Comparison of ENCODE assay signal across 8 cellular contexts in the genomic region with DNA sequence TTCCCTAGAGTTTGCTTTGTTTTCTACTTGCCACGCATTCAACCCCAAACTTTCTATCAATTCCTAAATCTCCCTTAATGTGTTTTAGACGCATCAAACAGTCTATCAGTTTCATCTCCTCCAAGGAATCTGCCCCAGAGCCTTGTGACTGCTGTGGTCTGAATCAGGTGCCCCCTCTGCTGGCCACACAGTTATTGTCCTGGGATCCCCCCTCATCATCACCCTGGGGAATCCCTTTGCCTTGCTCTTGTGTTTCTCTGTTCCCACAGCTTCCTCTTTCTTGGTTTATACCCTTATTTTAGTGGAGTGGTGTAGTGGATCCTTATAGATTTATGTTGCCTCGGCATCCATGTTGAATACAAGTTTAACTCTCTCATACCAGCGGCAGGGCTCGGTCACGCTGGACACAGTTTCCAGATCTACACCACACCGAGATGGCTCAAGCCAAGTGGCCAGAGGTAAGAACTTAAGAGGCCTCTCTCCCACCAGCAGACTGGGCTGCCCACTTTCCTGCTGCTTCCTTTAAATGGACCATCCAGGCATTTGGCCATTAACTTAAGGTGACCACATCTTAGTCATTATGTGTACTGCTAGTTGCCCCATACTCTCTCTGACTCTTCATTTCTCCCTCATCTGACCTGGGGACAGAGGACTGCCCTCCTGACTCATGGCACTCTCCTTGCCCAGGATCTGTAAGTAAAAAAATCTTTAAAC. TPM values are rescaled to one million over a fixed set of nuclear protein-coding genes. Genes with fewer than 3 reads are reported as not detected.
DNase-seq lines count a peak whose midpoint lies in the region; ATAC-seq and TF ChIP-seq lines count a peak whose summit lies in the region.

No MANE protein-coding gene starts in this region.

- intact Hi-C loops in dorsolateral prefrontal cortex (cut with DNase I), result loop anchor here in 1 of 2 donors (5.0 kb wide), 1 partner anchor 81 kb away; no protein-coding TSS in a partner anchor

- TF ChIP-seq CTCF in GM12873 (IDR thresholded peaks at IDR 0.05; ENCODE audit: insufficient read depth, low read depth, low read length, missing control alignments), result peak; percentile 82
- peak; percentile 16 to 70 (median 53) for TF ChIP-seq CTCF in dorsolateral prefrontal cortex (IDR thresholded peaks at IDR 0.05 in 54 of 56, conservative IDR thresholded peaks at IDR 0.05 in 2 of 56; ENCODE audit: low read depth in 1 of 56, partially characterized antibody in 56 of 56)

- H3K27ac ChIP-seq in dorsolateral prefrontal cortex, result no peak overlapping the region

- H3K27me3 ChIP-seq in dorsolateral prefrontal cortex, result no peaks in the 10 kb centered on the region

- H3K4me3 ChIP-seq in dorsolateral prefrontal cortex, result no peak overlapping the region

- ATAC-seq in stimulated activated naive CD8-positive, alpha-beta T cell treated with anti-CD3 and anti-CD28 coated beads, Interleukin-15, Interleukin-2, amounts not matched to agents 100 U/mL and 50 U/mL, for 24 hours, result peak; percentile 87
- ATAC-seq in GM21515 (IDR thresholded peaks at IDR 0.05; ENCODE audit: unreplicated experiment), result no peak

- DNase-seq in 8988T, result peak; percentile 70
- peak; percentile 74 for DNase-seq in M059J (ENCODE audit: low read depth)
- peak; percentile 46 to 49 for DNase-seq in activated CD4-positive, alpha-beta T cell treated with anti-CD3 and anti-CD28 coated beads for 24 hours (ENCODE audit: low read depth in 2 of 2)
- DNase-seq in dorsolateral prefrontal cortex, result peak in 3 of 10 donors; percentile 37 to 49 (median 40)
- DNase-seq in myocyte (ENCODE audit: low read depth), result peak; percentile 65
- DNase-seq in stimulated activated naive CD8-positive, alpha-beta T cell treated with anti-CD3 and anti-CD28 coated beads, Interleukin-15, Interleukin-2, amounts not matched to agents 100 U/mL and 50 U/mL, for 24 hours, result peak; percentile 78

RNA-seq across cellular contexts. Expression of a gene that starts 8.2 kb away (rescaled TPM):
- 0.05 and 0.47 TPM in 2 replicates for total RNA-seq in M059J (2014; rRNA removed; shearing (Covaris generic))
- 1 to 10 TPM in 41 of 120 experiments, under 1 TPM in 76, not detected in 3; 0.13 to 4.9 (median 0.77) TPM for total RNA-seq in dorsolateral prefrontal cortex
- total RNA-seq in myocyte, result 0.31 TPM in 1 of 2 replicates, not detected in the other
- polyA plus RNA-seq in myocyte (2012), result 0.03 TPM

RNA-seq across cellular contexts. Expression of a gene that starts 51.6 kb away (rescaled TPM):
- 71.2 and 104 TPM in 2 replicates for total RNA-seq in M059J (2014; rRNA removed; shearing (Covaris generic))
- total RNA-seq in dorsolateral prefrontal cortex (10 to 100 TPM; 22.1 to 69.1 (median 37.8) TPM), myocyte (192 and 242 TPM in 2 replicates)
- 99.8 TPM for polyA plus RNA-seq in myocyte (2012)

RNA-seq across cellular contexts. Expression of a gene that starts 52.5 kb away (rescaled TPM):
- 222 and 379 TPM in 2 replicates for total RNA-seq in M059J (2014; rRNA removed; shearing (Covaris generic))
- total RNA-seq in dorsolateral prefrontal cortex, result 10 to 100 TPM; 35.6 to 96.2 (median 63.6) TPM
- total RNA-seq in myocyte, result 169 and 202 TPM in 2 replicates
- 156 TPM for polyA plus RNA-seq in myocyte (2012)
